Comparison of ENCODE assay signal across 1 cellular context in the genomic region with DNA sequence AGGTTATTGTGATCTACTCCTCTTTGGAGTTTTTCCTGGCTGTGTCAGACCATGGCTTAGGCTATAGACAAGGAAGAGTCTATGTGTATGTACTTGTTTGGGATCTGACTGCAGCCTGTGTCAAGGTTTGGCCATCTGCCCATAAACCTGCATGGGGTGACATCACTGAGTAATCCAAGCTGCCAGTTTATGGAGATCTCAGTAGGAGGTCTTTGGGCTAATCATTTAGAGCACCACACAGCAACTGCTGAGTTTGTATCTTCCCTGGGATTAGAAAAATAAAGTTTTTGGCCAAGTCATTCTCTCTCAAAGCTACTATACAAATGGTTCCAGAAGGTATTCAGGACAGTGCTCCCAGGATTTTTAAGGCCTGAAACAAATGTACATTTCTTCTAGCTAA.
A peak's percentile ranks its signal among the peaks of the same experiment; 100 is the strongest.
TF ChIP-seq lines count a peak whose summit lies in the region.

No MANE protein-coding gene starts in this region.

TF ChIP-seq in K562, 482 proteins besides CTCF, POLR2A, EP300 and RAD21 (continued from another document and continues in another):
- TF ChIP-seq, protein P1, sequence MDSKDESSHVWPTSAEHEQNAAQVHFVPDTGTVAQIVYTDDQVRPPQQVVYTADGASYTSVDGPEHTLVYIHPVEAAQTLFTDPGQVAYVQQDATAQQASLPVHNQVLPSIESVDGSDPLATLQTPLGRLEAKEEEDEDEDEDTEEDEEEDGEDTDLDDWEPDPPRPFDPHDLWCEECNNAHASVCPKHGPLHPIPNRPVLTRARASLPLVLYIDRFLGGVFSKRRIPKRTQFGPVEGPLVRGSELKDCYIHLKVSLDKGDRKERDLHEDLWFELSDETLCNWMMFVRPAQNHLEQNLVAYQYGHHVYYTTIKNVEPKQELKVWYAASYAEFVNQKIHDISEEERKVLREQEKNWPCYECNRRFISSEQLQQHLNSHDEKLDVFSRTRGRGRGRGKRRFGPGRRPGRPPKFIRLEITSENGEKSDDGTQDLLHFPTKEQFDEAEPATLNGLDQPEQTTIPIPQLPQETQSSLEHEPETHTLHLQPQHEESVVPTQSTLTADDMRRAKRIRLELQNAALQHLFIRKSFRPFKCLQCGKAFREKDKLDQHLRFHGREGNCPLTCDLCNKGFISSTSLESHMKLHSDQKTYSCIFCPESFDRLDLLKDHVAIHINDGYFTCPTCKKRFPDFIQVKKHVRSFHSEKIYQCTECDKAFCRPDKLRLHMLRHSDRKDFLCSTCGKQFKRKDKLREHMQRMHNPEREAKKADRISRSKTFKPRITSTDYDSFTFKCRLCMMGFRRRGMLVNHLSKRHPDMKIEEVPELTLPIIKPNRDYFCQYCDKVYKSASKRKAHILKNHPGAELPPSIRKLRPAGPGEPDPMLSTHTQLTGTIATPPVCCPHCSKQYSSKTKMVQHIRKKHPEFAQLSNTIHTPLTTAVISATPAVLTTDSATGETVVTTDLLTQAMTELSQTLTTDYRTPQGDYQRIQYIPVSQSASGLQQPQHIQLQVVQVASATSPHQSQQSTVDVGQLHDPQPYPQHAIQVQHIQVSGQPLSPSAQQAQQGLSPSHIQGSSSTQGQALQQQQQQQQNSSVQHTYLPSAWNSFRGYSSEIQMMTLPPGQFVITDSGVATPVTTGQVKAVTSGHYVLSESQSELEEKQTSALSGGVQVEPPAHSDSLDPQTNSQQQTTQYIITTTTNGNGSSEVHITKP (IDR thresholded peaks at IDR 0.05; ENCODE audit: partially characterized antibody): no peak
- TF ChIP-seq, protein P2, sequence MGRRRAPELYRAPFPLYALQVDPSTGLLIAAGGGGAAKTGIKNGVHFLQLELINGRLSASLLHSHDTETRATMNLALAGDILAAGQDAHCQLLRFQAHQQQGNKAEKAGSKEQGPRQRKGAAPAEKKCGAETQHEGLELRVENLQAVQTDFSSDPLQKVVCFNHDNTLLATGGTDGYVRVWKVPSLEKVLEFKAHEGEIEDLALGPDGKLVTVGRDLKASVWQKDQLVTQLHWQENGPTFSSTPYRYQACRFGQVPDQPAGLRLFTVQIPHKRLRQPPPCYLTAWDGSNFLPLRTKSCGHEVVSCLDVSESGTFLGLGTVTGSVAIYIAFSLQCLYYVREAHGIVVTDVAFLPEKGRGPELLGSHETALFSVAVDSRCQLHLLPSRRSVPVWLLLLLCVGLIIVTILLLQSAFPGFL (CRISPR knock-in tag; IDR thresholded peaks at IDR 0.05): no peak
- TF ChIP-seq TCF3 (CRISPR knock-in tag; IDR thresholded peaks at IDR 0.05) (peak; percentile 30; the same call in 1 of the 2 replicates), ZNF134 (CRISPR knock-in tag; conservative IDR thresholded peaks at IDR 0.05) (no peak), ZBTB7A (IDR thresholded peaks at IDR 0.05; ENCODE audit: borderline replicate concordance, control insufficient read depth, low read depth, low read length) (no peak), MTA3 (IDR thresholded peaks at IDR 0.05; ENCODE audit: borderline replicate concordance) (no peak), JUN (IDR thresholded peaks at IDR 0.05; ENCODE audit: borderline replicate concordance, low read depth, low read length) (peak; percentile 72), JUN (CRISPR knock-in tag; IDR thresholded peaks at IDR 0.05; ENCODE audit: borderline replicate concordance) (no peak), ZFPM2 (CRISPR knock-in tag; IDR thresholded peaks at IDR 0.05) (no peak), NFIC (IDR thresholded peaks at IDR 0.05) (peak; percentile 96), ARNT (IDR thresholded peaks at IDR 0.05) (no peak)
- TF ChIP-seq, protein P3, sequence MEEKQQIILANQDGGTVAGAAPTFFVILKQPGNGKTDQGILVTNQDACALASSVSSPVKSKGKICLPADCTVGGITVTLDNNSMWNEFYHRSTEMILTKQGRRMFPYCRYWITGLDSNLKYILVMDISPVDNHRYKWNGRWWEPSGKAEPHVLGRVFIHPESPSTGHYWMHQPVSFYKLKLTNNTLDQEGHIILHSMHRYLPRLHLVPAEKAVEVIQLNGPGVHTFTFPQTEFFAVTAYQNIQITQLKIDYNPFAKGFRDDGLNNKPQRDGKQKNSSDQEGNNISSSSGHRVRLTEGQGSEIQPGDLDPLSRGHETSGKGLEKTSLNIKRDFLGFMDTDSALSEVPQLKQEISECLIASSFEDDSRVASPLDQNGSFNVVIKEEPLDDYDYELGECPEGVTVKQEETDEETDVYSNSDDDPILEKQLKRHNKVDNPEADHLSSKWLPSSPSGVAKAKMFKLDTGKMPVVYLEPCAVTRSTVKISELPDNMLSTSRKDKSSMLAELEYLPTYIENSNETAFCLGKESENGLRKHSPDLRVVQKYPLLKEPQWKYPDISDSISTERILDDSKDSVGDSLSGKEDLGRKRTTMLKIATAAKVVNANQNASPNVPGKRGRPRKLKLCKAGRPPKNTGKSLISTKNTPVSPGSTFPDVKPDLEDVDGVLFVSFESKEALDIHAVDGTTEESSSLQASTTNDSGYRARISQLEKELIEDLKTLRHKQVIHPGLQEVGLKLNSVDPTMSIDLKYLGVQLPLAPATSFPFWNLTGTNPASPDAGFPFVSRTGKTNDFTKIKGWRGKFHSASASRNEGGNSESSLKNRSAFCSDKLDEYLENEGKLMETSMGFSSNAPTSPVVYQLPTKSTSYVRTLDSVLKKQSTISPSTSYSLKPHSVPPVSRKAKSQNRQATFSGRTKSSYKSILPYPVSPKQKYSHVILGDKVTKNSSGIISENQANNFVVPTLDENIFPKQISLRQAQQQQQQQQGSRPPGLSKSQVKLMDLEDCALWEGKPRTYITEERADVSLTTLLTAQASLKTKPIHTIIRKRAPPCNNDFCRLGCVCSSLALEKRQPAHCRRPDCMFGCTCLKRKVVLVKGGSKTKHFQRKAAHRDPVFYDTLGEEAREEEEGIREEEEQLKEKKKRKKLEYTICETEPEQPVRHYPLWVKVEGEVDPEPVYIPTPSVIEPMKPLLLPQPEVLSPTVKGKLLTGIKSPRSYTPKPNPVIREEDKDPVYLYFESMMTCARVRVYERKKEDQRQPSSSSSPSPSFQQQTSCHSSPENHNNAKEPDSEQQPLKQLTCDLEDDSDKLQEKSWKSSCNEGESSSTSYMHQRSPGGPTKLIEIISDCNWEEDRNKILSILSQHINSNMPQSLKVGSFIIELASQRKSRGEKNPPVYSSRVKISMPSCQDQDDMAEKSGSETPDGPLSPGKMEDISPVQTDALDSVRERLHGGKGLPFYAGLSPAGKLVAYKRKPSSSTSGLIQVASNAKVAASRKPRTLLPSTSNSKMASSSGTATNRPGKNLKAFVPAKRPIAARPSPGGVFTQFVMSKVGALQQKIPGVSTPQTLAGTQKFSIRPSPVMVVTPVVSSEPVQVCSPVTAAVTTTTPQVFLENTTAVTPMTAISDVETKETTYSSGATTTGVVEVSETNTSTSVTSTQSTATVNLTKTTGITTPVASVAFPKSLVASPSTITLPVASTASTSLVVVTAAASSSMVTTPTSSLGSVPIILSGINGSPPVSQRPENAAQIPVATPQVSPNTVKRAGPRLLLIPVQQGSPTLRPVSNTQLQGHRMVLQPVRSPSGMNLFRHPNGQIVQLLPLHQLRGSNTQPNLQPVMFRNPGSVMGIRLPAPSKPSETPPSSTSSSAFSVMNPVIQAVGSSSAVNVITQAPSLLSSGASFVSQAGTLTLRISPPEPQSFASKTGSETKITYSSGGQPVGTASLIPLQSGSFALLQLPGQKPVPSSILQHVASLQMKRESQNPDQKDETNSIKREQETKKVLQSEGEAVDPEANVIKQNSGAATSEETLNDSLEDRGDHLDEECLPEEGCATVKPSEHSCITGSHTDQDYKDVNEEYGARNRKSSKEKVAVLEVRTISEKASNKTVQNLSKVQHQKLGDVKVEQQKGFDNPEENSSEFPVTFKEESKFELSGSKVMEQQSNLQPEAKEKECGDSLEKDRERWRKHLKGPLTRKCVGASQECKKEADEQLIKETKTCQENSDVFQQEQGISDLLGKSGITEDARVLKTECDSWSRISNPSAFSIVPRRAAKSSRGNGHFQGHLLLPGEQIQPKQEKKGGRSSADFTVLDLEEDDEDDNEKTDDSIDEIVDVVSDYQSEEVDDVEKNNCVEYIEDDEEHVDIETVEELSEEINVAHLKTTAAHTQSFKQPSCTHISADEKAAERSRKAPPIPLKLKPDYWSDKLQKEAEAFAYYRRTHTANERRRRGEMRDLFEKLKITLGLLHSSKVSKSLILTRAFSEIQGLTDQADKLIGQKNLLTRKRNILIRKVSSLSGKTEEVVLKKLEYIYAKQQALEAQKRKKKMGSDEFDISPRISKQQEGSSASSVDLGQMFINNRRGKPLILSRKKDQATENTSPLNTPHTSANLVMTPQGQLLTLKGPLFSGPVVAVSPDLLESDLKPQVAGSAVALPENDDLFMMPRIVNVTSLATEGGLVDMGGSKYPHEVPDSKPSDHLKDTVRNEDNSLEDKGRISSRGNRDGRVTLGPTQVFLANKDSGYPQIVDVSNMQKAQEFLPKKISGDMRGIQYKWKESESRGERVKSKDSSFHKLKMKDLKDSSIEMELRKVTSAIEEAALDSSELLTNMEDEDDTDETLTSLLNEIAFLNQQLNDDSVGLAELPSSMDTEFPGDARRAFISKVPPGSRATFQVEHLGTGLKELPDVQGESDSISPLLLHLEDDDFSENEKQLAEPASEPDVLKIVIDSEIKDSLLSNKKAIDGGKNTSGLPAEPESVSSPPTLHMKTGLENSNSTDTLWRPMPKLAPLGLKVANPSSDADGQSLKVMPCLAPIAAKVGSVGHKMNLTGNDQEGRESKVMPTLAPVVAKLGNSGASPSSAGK (IDR thresholded peaks at IDR 0.05): no peak
- TF ChIP-seq, protein P4, sequence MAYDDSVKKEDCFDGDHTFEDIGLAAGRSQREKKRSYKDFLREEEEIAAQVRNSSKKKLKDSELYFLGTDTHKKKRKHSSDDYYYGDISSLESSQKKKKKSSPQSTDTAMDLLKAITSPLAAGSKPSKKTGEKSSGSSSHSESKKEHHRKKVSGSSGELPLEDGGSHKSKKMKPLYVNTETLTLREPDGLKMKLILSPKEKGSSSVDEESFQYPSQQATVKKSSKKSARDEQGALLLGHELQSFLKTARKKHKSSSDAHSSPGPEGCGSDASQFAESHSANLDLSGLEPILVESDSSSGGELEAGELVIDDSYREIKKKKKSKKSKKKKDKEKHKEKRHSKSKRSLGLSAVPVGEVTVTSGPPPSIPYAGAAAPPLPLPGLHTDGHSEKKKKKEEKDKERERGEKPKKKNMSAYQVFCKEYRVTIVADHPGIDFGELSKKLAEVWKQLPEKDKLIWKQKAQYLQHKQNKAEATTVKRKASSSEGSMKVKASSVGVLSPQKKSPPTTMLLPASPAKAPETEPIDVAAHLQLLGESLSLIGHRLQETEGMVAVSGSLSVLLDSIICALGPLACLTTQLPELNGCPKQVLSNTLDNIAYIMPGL (CRISPR knock-in tag; IDR thresholded peaks at IDR 0.05): no peak
- TF ChIP-seq, protein P5, sequence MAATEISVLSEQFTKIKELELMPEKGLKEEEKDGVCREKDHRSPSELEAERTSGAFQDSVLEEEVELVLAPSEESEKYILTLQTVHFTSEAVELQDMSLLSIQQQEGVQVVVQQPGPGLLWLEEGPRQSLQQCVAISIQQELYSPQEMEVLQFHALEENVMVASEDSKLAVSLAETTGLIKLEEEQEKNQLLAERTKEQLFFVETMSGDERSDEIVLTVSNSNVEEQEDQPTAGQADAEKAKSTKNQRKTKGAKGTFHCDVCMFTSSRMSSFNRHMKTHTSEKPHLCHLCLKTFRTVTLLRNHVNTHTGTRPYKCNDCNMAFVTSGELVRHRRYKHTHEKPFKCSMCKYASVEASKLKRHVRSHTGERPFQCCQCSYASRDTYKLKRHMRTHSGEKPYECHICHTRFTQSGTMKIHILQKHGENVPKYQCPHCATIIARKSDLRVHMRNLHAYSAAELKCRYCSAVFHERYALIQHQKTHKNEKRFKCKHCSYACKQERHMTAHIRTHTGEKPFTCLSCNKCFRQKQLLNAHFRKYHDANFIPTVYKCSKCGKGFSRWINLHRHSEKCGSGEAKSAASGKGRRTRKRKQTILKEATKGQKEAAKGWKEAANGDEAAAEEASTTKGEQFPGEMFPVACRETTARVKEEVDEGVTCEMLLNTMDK (IDR thresholded peaks at IDR 0.05; ENCODE audit: borderline replicate concordance, insufficient read depth, low read depth, low read length, poor library complexity, severe bottlenecking): no peak
